In genomic region chr2:221555511-221555845, GRCh38 we compare ENCODE assay signal across 10 cellular contexts. TPM values are rescaled to one million over a fixed set of nuclear protein-coding genes. Genes with fewer than 3 reads are reported as not detected.
DNase-seq lines count a peak whose midpoint lies in the region; ATAC-seq and TF ChIP-seq lines count a peak whose summit lies in the region.
"Had no signal": no experiment of that assay in that cellular context is flagged by ENCODE, and none has a peak within 500 bp of the region (broad histone marks: within the 10 kb centered on the region; RNA-seq: fewer than 3 reads in every experiment).

No MANE protein-coding gene starts in this region.

- TF ChIP-seq POLR2A in ovary (IDR thresholded peaks at IDR 0.05), result no peak

- TF ChIP-seq CTCF in lower lobe of right lung (IDR thresholded peaks at IDR 0.05) (no peak), ovary (IDR thresholded peaks at IDR 0.05) (no peak)

- H3K4me1 ChIP-seq in ectodermal cell (ENCODE audit: control insufficient read depth, insufficient read depth, low read length) (peaks cover 66% of the 10 kb centered on the region), lower lobe of right lung (peaks cover 8% of the 10 kb centered on the region), ovary (ENCODE audit: insufficient read depth) (peaks cover 4% of the 10 kb centered on the region)

- H3K4me3 ChIP-seq in ectodermal cell (ENCODE audit: insufficient read depth, low read depth, low read length) (no peak overlapping the region), lower lobe of right lung (no peak overlapping the region), ovary (no peak overlapping the region)
- H3K4me3 ChIP-seq: coronary artery, lung had no signal

- DNase-seq in lower lobe of right lung, result no peak
- DNase-seq in CD1c-positive myeloid dendritic cell (ENCODE audit: extremely low spot score), result no peak
- no peak for DNase-seq in UCSD-AML1 (lab: John Stamatoyannopoulos, UW; ENCODE audit: unreplicated experiment)
- DNase-seq in ovary, result no peak

- intact Hi-C loops in lower lobe of right lung (cut with DNase I) (no loop called here), ovary (cut with DNase I) (no loop called here)

- TF ChIP-seq EP300 in ovary (IDR thresholded peaks at IDR 0.05), result no peak

- peaks cover under 1% of the 10 kb centered on the region for H3K36me3 ChIP-seq in ectodermal cell (ENCODE audit: control insufficient read depth, insufficient read depth, low read length)
- no peaks in the 10 kb centered on the region for H3K36me3 ChIP-seq in lower lobe of right lung
- no peaks in the 10 kb centered on the region for H3K36me3 ChIP-seq in ovary

- peak; percentile 27 for ATAC-seq in GM18499 (IDR thresholded peaks at IDR 0.05; ENCODE audit: insufficient read depth, unreplicated experiment)
- peak; percentile 40 for ATAC-seq in GM19452 (IDR thresholded peaks at IDR 0.05; ENCODE audit: unreplicated experiment)
- ATAC-seq in HG03095 (IDR thresholded peaks at IDR 0.05; ENCODE audit: unreplicated experiment), result peak; percentile 39
- ATAC-seq in lower lobe of right lung, result no peak

- H3K27ac ChIP-seq in ectodermal cell (ENCODE audit: insufficient read depth, low read depth, low read length, poor library complexity, severe bottlenecking) (peak overlapping the region; percentile 52), lower lobe of right lung (no peak overlapping the region), ovary (no peak overlapping the region)
- H3K27ac ChIP-seq: coronary artery had no signal

- 26 to 33% methylated on average over 2 of the region's 2 CpGs for WGBS in ectodermal cell, 2 experiments
- 43 to 55% (median 51%) methylated on average over 2 of the region's 2 CpGs for WGBS in ovary, 3 donors

- H3K27me3 ChIP-seq in ectodermal cell (ENCODE audit: control insufficient read depth, insufficient read depth, low read length, poor library complexity, severe bottlenecking), result no peaks in the 10 kb centered on the region
- no peaks in the 10 kb centered on the region for H3K27me3 ChIP-seq in lower lobe of right lung (ENCODE audit: low read depth)
- H3K27me3 ChIP-seq in ovary, result no peaks in the 10 kb centered on the region

- H3K9me3 ChIP-seq in ectodermal cell (ENCODE audit: control insufficient read depth, low read length), result no peaks in the 10 kb centered on the region
- H3K9me3 ChIP-seq in lower lobe of right lung, result no peaks in the 10 kb centered on the region
- no peaks in the 10 kb centered on the region for H3K9me3 ChIP-seq in ovary

RNA-seq across cellular contexts. Expression of gene EPHA4, which starts 16.6 kb away (rescaled TPM):
- polyA plus RNA-seq in ectodermal cell (2013, experiment 1 of 4), result 204 TPM
- polyA plus RNA-seq in ectodermal cell (2013, experiment 2 of 4), result 249 TPM
- 149 TPM for polyA plus RNA-seq in ectodermal cell (2013, experiment 3 of 4)
- 183 TPM for polyA plus RNA-seq in ectodermal cell (2013, experiment 4 of 4)
- total RNA-seq in lower lobe of right lung, result 13.8 TPM
- 10 to 100 TPM; 12.3 to 39.3 (median 25.1) TPM for total RNA-seq in ovary
- polyA plus RNA-seq in ovary, result 10 to 100 TPM; 11.3 to 24.9 TPM

Comparison
In these comparisons a context has a peak if more than half of its experiments do, and no peak if none do; other contexts are left out.
1. ATAC-seq: peak in GM18499 (single experiment), GM19452 (single experiment) and HG03095 (single experiment); none in lower lobe of right lung (0 of 2).